In genomic region chr18:12744103-12744502, GRCh38 we compare ENCODE assay signal across 8 cellular contexts. TPM values are rescaled to one million over a fixed set of nuclear protein-coding genes. Genes with fewer than 3 reads are reported as not detected.
A peak's percentile ranks its signal among the peaks of the same experiment; 100 is the strongest.
DNase-seq lines count a peak whose midpoint lies in the region; TF ChIP-seq lines count a peak whose summit lies in the region.

No MANE protein-coding gene starts in this region.

- no peak overlapping the region for H3K27ac ChIP-seq in SU-DHL-6 (ENCODE audit: low read depth, low read length)

- no peaks in the 10 kb centered on the region for H3K9me2 ChIP-seq in SU-DHL-6 (replicated peaks; ENCODE audit: insufficient read depth, low read length)

- H3K27me3 ChIP-seq in SU-DHL-6 (ENCODE audit: low read length) = no peaks in the 10 kb centered on the region

- H3K79me2 ChIP-seq in SU-DHL-6 (ENCODE audit: insufficient read depth, low read length) = no peaks in the 10 kb centered on the region

- DNase-seq in ELR (ENCODE audit: low read depth) (peak; percentile 91), fibroblast of the conjunctiva (ENCODE audit: low read depth) (peak; percentile 75), pulmonary artery endothelial cell (ENCODE audit: low read depth, low spot score) (peak; percentile 32), GOT3 (lab: John Stamatoyannopoulos, UW) (no peak)
- DNase-seq in stimulated activated CD4-positive, alpha-beta T cell treated with anti-CD3 and anti-CD28 coated beads, Interleukin-4, amount 100 ng/mL, for 1 hour = no peak
- DNase-seq in activated naive CD4-positive, alpha-beta T cell (lab: John Stamatoyannopoulos, UW) = no peak

- no peak overlapping the region for H2AFZ ChIP-seq in SU-DHL-6 (ENCODE audit: low read depth, low read length, severe bottlenecking)

- no peaks in the 10 kb centered on the region for H3K9me3 ChIP-seq in SU-DHL-6 (ENCODE audit: insufficient read depth, low read length)

- no peak overlapping the region for H3K4me2 ChIP-seq in SU-DHL-6 (ENCODE audit: low read depth, low read length, poor library complexity, severe bottlenecking)

- no peaks in the 10 kb centered on the region for H4K20me1 ChIP-seq in SU-DHL-6 (ENCODE audit: low read depth, low read length)

- H3K4me3 ChIP-seq in SU-DHL-6 (ENCODE audit: insufficient read depth, low read length, poor library complexity, severe bottlenecking) = no peak overlapping the region

- no peak overlapping the region for H3K9ac ChIP-seq in SU-DHL-6 (ENCODE audit: low read length)

- no peaks in the 10 kb centered on the region for H3F3A ChIP-seq in SU-DHL-6 (ENCODE audit: insufficient read depth)

- H3K36me3 ChIP-seq in SU-DHL-6 (ENCODE audit: low read length) = no peaks in the 10 kb centered on the region

- TF ChIP-seq CTCF in LNCAP (IDR thresholded peaks at IDR 0.05) = peak; percentile 77
- peak; percentile 37 for TF ChIP-seq CTCF in SU-DHL-6 (IDR thresholded peaks at IDR 0.05; ENCODE audit: insufficient read depth, low read length, poor library complexity, severe bottlenecking)

RNA-seq across cellular contexts. Expression of gene PSMG2, which starts 41.3 kb away (rescaled TPM):
- 69.1 and 89.0 TPM in 2 replicates for total RNA-seq in pulmonary artery endothelial cell

RNA-seq across cellular contexts. Expression of gene CEP76, which starts 41.6 kb away (rescaled TPM):
- total RNA-seq in pulmonary artery endothelial cell = 10.6 and 16.7 TPM in 2 replicates

Comparison
In these comparisons a context has a peak if more than half of its experiments do, and no peak if none do; other contexts are left out.
1. DNase-seq: peak in ELR (single experiment), fibroblast of the conjunctiva (single experiment) and pulmonary artery endothelial cell (single experiment); none in stimulated activated CD4-positive, alpha-beta T cell treated with anti-CD3 and anti-CD28 coated beads, Interleukin-4, amount 100 ng/mL, for 1 hour (single experiment), GOT3 (single experiment) and activated naive CD4-positive, alpha-beta T cell (0 of 4).